Comparison of ENCODE assay signal across 2 cellular contexts in genomic region chr16:24995033-24995432, GRCh38.
TF ChIP-seq lines count a peak whose summit lies in the region.

No MANE protein-coding gene starts in this region.

TF ChIP-seq in A549, 52 proteins besides CTCF, POLR2A, EP300 and RAD21 (continued from another document):
- TF ChIP-seq, protein P1, sequence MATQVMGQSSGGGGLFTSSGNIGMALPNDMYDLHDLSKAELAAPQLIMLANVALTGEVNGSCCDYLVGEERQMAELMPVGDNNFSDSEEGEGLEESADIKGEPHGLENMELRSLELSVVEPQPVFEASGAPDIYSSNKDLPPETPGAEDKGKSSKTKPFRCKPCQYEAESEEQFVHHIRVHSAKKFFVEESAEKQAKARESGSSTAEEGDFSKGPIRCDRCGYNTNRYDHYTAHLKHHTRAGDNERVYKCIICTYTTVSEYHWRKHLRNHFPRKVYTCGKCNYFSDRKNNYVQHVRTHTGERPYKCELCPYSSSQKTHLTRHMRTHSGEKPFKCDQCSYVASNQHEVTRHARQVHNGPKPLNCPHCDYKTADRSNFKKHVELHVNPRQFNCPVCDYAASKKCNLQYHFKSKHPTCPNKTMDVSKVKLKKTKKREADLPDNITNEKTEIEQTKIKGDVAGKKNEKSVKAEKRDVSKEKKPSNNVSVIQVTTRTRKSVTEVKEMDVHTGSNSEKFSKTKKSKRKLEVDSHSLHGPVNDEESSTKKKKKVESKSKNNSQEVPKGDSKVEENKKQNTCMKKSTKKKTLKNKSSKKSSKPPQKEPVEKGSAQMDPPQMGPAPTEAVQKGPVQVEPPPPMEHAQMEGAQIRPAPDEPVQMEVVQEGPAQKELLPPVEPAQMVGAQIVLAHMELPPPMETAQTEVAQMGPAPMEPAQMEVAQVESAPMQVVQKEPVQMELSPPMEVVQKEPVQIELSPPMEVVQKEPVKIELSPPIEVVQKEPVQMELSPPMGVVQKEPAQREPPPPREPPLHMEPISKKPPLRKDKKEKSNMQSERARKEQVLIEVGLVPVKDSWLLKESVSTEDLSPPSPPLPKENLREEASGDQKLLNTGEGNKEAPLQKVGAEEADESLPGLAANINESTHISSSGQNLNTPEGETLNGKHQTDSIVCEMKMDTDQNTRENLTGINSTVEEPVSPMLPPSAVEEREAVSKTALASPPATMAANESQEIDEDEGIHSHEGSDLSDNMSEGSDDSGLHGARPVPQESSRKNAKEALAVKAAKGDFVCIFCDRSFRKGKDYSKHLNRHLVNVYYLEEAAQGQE (IDR thresholded peaks at IDR 0.05): no peak
- TF ChIP-seq BHLHE40 (IDR thresholded peaks at IDR 0.05; ENCODE audit: low read depth, low read length) (no peak), FOSB (CRISPR knock-in tag; IDR thresholded peaks at IDR 0.05) (no peak), MAX (IDR thresholded peaks at IDR 0.05) (no peak), HDAC2 (IDR thresholded peaks at IDR 0.05) (no peak), NPAS2 (CRISPR knock-in tag; IDR thresholded peaks at IDR 0.05; ENCODE audit: borderline replicate concordance) (no peak), USF2 (IDR thresholded peaks at IDR 0.05) (no peak), HEYL (CRISPR knock-in tag; IDR thresholded peaks at IDR 0.05) (no peak), CHD2 (IDR thresholded peaks at IDR 0.05; ENCODE audit: low read length, partially characterized antibody) (no peak), ZSCAN20 (CRISPR knock-in tag; IDR thresholded peaks at IDR 0.05) (no peak), HOXB13 (CRISPR knock-in tag; IDR thresholded peaks at IDR 0.05; ENCODE audit: low read depth) (no peak), POLR2AphosphoS2 (conservative IDR thresholded peaks at IDR 0.05; ENCODE audit: low read length) (no peak), PHF8 (IDR thresholded peaks at IDR 0.05; ENCODE audit: borderline replicate concordance, low read depth) (no peak), EHF (CRISPR knock-in tag; IDR thresholded peaks at IDR 0.05) (no peak)
- TF ChIP-seq, protein P2, sequence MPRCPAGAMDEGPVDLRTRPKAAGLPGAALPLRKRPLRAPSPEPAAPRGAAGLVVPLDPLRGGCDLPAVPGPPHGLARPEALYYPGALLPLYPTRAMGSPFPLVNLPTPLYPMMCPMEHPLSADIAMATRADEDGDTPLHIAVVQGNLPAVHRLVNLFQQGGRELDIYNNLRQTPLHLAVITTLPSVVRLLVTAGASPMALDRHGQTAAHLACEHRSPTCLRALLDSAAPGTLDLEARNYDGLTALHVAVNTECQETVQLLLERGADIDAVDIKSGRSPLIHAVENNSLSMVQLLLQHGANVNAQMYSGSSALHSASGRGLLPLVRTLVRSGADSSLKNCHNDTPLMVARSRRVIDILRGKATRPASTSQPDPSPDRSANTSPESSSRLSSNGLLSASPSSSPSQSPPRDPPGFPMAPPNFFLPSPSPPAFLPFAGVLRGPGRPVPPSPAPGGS (IDR thresholded peaks at IDR 0.05): no peak
- TF ChIP-seq, protein P3, sequence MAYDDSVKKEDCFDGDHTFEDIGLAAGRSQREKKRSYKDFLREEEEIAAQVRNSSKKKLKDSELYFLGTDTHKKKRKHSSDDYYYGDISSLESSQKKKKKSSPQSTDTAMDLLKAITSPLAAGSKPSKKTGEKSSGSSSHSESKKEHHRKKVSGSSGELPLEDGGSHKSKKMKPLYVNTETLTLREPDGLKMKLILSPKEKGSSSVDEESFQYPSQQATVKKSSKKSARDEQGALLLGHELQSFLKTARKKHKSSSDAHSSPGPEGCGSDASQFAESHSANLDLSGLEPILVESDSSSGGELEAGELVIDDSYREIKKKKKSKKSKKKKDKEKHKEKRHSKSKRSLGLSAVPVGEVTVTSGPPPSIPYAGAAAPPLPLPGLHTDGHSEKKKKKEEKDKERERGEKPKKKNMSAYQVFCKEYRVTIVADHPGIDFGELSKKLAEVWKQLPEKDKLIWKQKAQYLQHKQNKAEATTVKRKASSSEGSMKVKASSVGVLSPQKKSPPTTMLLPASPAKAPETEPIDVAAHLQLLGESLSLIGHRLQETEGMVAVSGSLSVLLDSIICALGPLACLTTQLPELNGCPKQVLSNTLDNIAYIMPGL (CRISPR knock-in tag; IDR thresholded peaks at IDR 0.05; ENCODE audit: borderline replicate concordance): no peak
TF ChIP-seq in A549: peak in this region for 0.

TF ChIP-seq in GM23338, 12 proteins besides CTCF, POLR2A, EP300 and RAD21 (continued from another document):
- TF ChIP-seq, protein P1 (IDR thresholded peaks at IDR 0.05; ENCODE audit: unreplicated experiment): no peak
- TF ChIP-seq STAT1 (IDR thresholded peaks at IDR 0.05; ENCODE audit: unreplicated experiment): no peak
- no peak for TF ChIP-seq ETS1 (IDR thresholded peaks at IDR 0.05)
- TF ChIP-seq EZH2 (IDR thresholded peaks at IDR 0.05; ENCODE audit: low read depth, unreplicated experiment): no peak
- no peak for TF ChIP-seq ZNF462 (CRISPR knock-in tag; IDR thresholded peaks at IDR 0.05)
- TF ChIP-seq ZNF114 (CRISPR knock-in tag; IDR thresholded peaks at IDR 0.05): no peak
- no peak for TF ChIP-seq EZH2phosphoT487 (IDR thresholded peaks at IDR 0.05; ENCODE audit: unreplicated experiment)
- TF ChIP-seq ZNF331 (CRISPR knock-in tag; IDR thresholded peaks at IDR 0.05; ENCODE audit: low read depth): no peak
- no peak for TF ChIP-seq JUNB (IDR thresholded peaks at IDR 0.05; ENCODE audit: unreplicated experiment)
- no peak for TF ChIP-seq NANOG (IDR thresholded peaks at IDR 0.05; ENCODE audit: borderline replicate concordance)
- TF ChIP-seq POLR2AphosphoS5 (IDR thresholded peaks at IDR 0.05; ENCODE audit: low read depth): no peak
